ENCODE assay signal across 17 cellular contexts in genomic region chr6:12582421-12583110, GRCh38.
DNase-seq lines count a peak whose midpoint lies in the region; ATAC-seq, FAIRE-seq and TF ChIP-seq lines count a peak whose summit lies in the region.
"Had no signal": no experiment of that assay in that cellular context is flagged by ENCODE, and none has a peak within 500 bp of the region (broad histone marks: within the 10 kb centered on the region; RNA-seq: fewer than 3 reads in every experiment).

No MANE protein-coding gene starts in this region.

- dilution Hi-C loops in endothelial cell of umbilical vein (cut with MboI; ENCODE audit: extremely low pct_ligation_motif_present, low sequenced_read_pairs), result loop anchor here (25.0 kb wide), 1 partner anchor 95 kb away; no protein-coding TSS in a partner anchor

- no peaks in the 10 kb centered on the region for H3K36me3 Mint-ChIP-seq in GM23338 (ENCODE audit: low read depth)
- no peaks in the 10 kb centered on the region for H3K36me3 Mint-ChIP-seq in type B pancreatic cell
- no peaks in the 10 kb centered on the region for H3K36me3 Mint-ChIP-seq in CD8-positive, alpha-beta memory T cell
- no peaks in the 10 kb centered on the region for H3K36me3 Mint-ChIP-seq in Caco-2 (ENCODE audit: insufficient read depth, unreplicated experiment)

- H3K4me3 Mint-ChIP-seq in GM23338, result no peak overlapping the region
- H3K4me3 Mint-ChIP-seq in type B pancreatic cell, result no peak overlapping the region
- no peak overlapping the region for H3K4me3 Mint-ChIP-seq in CD8-positive, alpha-beta memory T cell
- no peak overlapping the region for H3K4me3 Mint-ChIP-seq in Caco-2 (ENCODE audit: unreplicated experiment)
- H3K4me3 Mint-ChIP-seq: HFFc6 had no signal

- no peaks in the 10 kb centered on the region for H3K9me1 ChIP-seq in endothelial cell of umbilical vein (replicated peaks; ENCODE audit: control insufficient read depth, extremely low read depth, insufficient read depth, low read length)

- BruUV-seq in endothelial cell of umbilical vein (replicated peaks; lab: Mats Ljungman, UMichigan) (no TSS peak), Caco-2 (replicated peaks; lab: Mats Ljungman, UMichigan) (no TSS peak)

- H3K4me2 ChIP-seq in GM23338 (no peak overlapping the region), OCI-LY1 (ENCODE audit: low read length) (peak overlapping the region; percentile 44), endothelial cell of umbilical vein (ENCODE audit: insufficient read depth, low read length) (no peak overlapping the region)
- H3K4me2 ChIP-seq: KMS-11 had no signal

- no peak overlapping the region for H3K27ac ChIP-seq in GM23338 (ENCODE audit: low read depth)
- peak overlapping the region; percentile 1 for H3K27ac ChIP-seq in OCI-LY1 (ENCODE audit: low read depth, low read length, poor library complexity, severe bottlenecking)
- peak overlapping the region; percentile 66 for H3K27ac ChIP-seq in endothelial cell of umbilical vein (ENCODE audit: insufficient read depth, low read depth, low read length)
- no peak overlapping the region for H3K27ac ChIP-seq in CD8-positive, alpha-beta memory T cell (ENCODE audit: low read depth, low read length)
- H3K27ac ChIP-seq: KMS-11 had no signal

- no peaks in the 10 kb centered on the region for H3K4me1 ChIP-seq in GM23338 (ENCODE audit: insufficient read depth)
- peaks cover 14% of the 10 kb centered on the region for H3K4me1 ChIP-seq in OCI-LY1 (ENCODE audit: insufficient read depth, low read length, severe bottlenecking)
- peaks cover 52% of the 10 kb centered on the region for H3K4me1 ChIP-seq in endothelial cell of umbilical vein (ENCODE audit: control insufficient read depth, extremely low read depth, insufficient read depth, low read length)
- H3K4me1 ChIP-seq in CD8-positive, alpha-beta memory T cell (ENCODE audit: insufficient read depth, low read length), result no peaks in the 10 kb centered on the region
- H3K4me1 ChIP-seq in Caco-2, result peaks cover 21% of the 10 kb centered on the region

- CTCF ChIA-PET in endothelial cell of umbilical vein (lab: Charles Lee), result interaction anchor here (1.2 to 2.1 kb wide), 3 partner anchors 10 to 21 kb away, joined by 3 to 14 read pairs (median 7); no protein-coding TSS in a partner anchor
- CTCF ChIA-PET in CD8-positive, alpha-beta memory T cell (lab: Charles Lee), result no interaction called here
- CTCF ChIA-PET in Caco-2 (lab: Charles Lee), result no interaction called here

- no peaks in the 10 kb centered on the region for H3K36me3 ChIP-seq in GM23338 (ENCODE audit: insufficient read depth)
- H3K36me3 ChIP-seq in OCI-LY1 (ENCODE audit: insufficient read depth, low read length), result no peaks in the 10 kb centered on the region
- no peaks in the 10 kb centered on the region for H3K36me3 ChIP-seq in endothelial cell of umbilical vein (ENCODE audit: control insufficient read depth in 2 of 2, extremely low read depth in 1 of 2, insufficient read depth in 2 of 2, low read length in 2 of 2)
- no peaks in the 10 kb centered on the region for H3K36me3 ChIP-seq in CD8-positive, alpha-beta memory T cell (ENCODE audit: insufficient read depth, low read length)
- H3K36me3 ChIP-seq in Caco-2 (ENCODE audit: control insufficient read depth, insufficient read depth, low read length), result no peaks in the 10 kb centered on the region

- H3K27ac Mint-ChIP-seq in GM23338, result no peak overlapping the region
- H3K27ac Mint-ChIP-seq in type B pancreatic cell, result no peak overlapping the region
- no peak overlapping the region for H3K27ac Mint-ChIP-seq in CD8-positive, alpha-beta memory T cell
- no peak overlapping the region for H3K27ac Mint-ChIP-seq in Caco-2 (ENCODE audit: unreplicated experiment)
- H3K27ac Mint-ChIP-seq: HFFc6 had no signal

- H3K4me1 Mint-ChIP-seq in GM23338 (peaks cover 8% of the 10 kb centered on the region; the same call in 2 of the 3 replicates), type B pancreatic cell (ENCODE audit: unreplicated experiment) (peaks cover 27% of the 10 kb centered on the region), Caco-2 (ENCODE audit: low read depth, unreplicated experiment) (peaks cover 13% of the 10 kb centered on the region)
- no peaks in the 10 kb centered on the region for H3K4me1 Mint-ChIP-seq in CD8-positive, alpha-beta memory T cell

- TF ChIP-seq POLR2A in endothelial cell of umbilical vein (IDR thresholded peaks at IDR 0.05; ENCODE audit: low read depth, low read length), result no peak

- H4K20me1 ChIP-seq in GM23338 (replicated peaks; ENCODE audit: insufficient read depth), result no peaks in the 10 kb centered on the region
- no peaks in the 10 kb centered on the region for H4K20me1 ChIP-seq in OCI-LY1 (ENCODE audit: insufficient read depth, low read length)
- H4K20me1 ChIP-seq in endothelial cell of umbilical vein (replicated peaks; ENCODE audit: control insufficient read depth, extremely low read depth, insufficient read depth, low read length), result no peaks in the 10 kb centered on the region

- no peaks in the 10 kb centered on the region for H3K9me3 ChIP-seq in OCI-LY1 (ENCODE audit: low read length)
- no peaks in the 10 kb centered on the region for H3K9me3 ChIP-seq in endothelial cell of umbilical vein (replicated peaks; ENCODE audit: control insufficient read depth, insufficient read depth, low read length)
- H3K9me3 ChIP-seq in CD8-positive, alpha-beta memory T cell (ENCODE audit: low read length), result no peaks in the 10 kb centered on the region
- no peaks in the 10 kb centered on the region for H3K9me3 ChIP-seq in Caco-2

- H3K9ac ChIP-seq in OCI-LY1 (ENCODE audit: low read length) (no peak overlapping the region), endothelial cell of umbilical vein (replicated peaks; ENCODE audit: extremely low read depth, insufficient read depth, low read length) (no peak overlapping the region)
- H3K9ac ChIP-seq: KMS-11 had no signal

- FAIRE-seq in endothelial cell of umbilical vein (lab: Jason Lieb, UNC), result no peak
- FAIRE-seq: HepG2, RCC 7860 had no signal

- no peaks in the 10 kb centered on the region for H3K9me3 Mint-ChIP-seq in GM23338
- H3K9me3 Mint-ChIP-seq in type B pancreatic cell, result peaks cover 5% of the 10 kb centered on the region
- H3K9me3 Mint-ChIP-seq in CD8-positive, alpha-beta memory T cell, result peaks cover 0 to 3% (median 0%) of the 10 kb centered on the region in 5 donors
- no peaks in the 10 kb centered on the region for H3K9me3 Mint-ChIP-seq in Caco-2 (ENCODE audit: unreplicated experiment)
- H3K9me3 Mint-ChIP-seq: HFFc6 had no signal

- intact Hi-C loops in endothelial cell of umbilical vein (cut with micrococcal nuclease), result loop anchor here (10.0 kb wide), 1 partner anchor 1368 kb away; no protein-coding TSS in a partner anchor
- intact Hi-C loops in Caco-2 (cut with micrococcal nuclease; ENCODE audit: unreplicated experiment), result no loop called here

- H3K79me2 ChIP-seq in GM23338 (replicated peaks; ENCODE audit: insufficient read depth), result no peaks in the 10 kb centered on the region
- H3K79me2 ChIP-seq in OCI-LY1 (ENCODE audit: insufficient read depth, low read length), result no peaks in the 10 kb centered on the region
- H3K79me2 ChIP-seq in endothelial cell of umbilical vein (ENCODE audit: control insufficient read depth, insufficient read depth, low read length), result no peaks in the 10 kb centered on the region

- H3K27me3 Mint-ChIP-seq in GM23338 (ENCODE audit: insufficient read depth, low read depth, poor library complexity), result no peaks in the 10 kb centered on the region
- H3K27me3 Mint-ChIP-seq in type B pancreatic cell, result no peaks in the 10 kb centered on the region
- peaks cover 1 to 4% of the 10 kb centered on the region in 2 donors for H3K27me3 Mint-ChIP-seq in CD8-positive, alpha-beta memory T cell
- no peaks in the 10 kb centered on the region for H3K27me3 Mint-ChIP-seq in Caco-2 (ENCODE audit: insufficient read depth, unreplicated experiment)

- H3K9me2 ChIP-seq in GM23338 (ENCODE audit: insufficient read depth) (no peaks in the 10 kb centered on the region), OCI-LY1 (ENCODE audit: low read depth, low read length) (no peaks in the 10 kb centered on the region)

- no peak for DNase-seq in GM23338 (ENCODE audit: low spot score)
- peak; percentile 18 for DNase-seq in endothelial cell of umbilical vein (ENCODE audit: low read depth, low spot score)
- no peak for DNase-seq in type B pancreatic cell (ENCODE audit: extremely low spot score, unreplicated experiment)
- DNase-seq in CD8-positive, alpha-beta memory T cell, result no peak
- DNase-seq in Caco-2, result no peak
- DNase-seq: HFFc6, NCI-H1092, NCI-H146, NCI-H2081 treated with DMSO at 0.1 percent for 48 hours, NCI-H226, NCI-H524 treated with DMSO at 0.1 percent for 48 hours, Right ventricle myocardium superior had no signal

- no peaks in the 10 kb centered on the region for H3K27me3 ChIP-seq in GM23338 (ENCODE audit: insufficient read depth)
- no peaks in the 10 kb centered on the region for H3K27me3 ChIP-seq in OCI-LY1 (ENCODE audit: insufficient read depth, low read length)
- H3K27me3 ChIP-seq in endothelial cell of umbilical vein (ENCODE audit: control insufficient read depth in 2 of 2, insufficient read depth in 2 of 2, low read length in 2 of 2), result no peaks in the 10 kb centered on the region
- H3K27me3 ChIP-seq in CD8-positive, alpha-beta memory T cell (ENCODE audit: insufficient read depth, low read length, poor library complexity, severe bottlenecking), result no peaks in the 10 kb centered on the region
- H3K27me3 ChIP-seq in Caco-2 (replicated peaks; ENCODE audit: control insufficient read depth, insufficient read depth, low read length), result no peaks in the 10 kb centered on the region

- H2AFZ ChIP-seq in GM23338, result no peak overlapping the region
- peak overlapping the region; percentile 94 for H2AFZ ChIP-seq in OCI-LY1 (ENCODE audit: low read length)
- H2AFZ ChIP-seq in endothelial cell of umbilical vein (ENCODE audit: low read depth, low read length), result peak overlapping the region; percentile 38

- no peaks in the 10 kb centered on the region for H3F3A ChIP-seq in GM23338 (replicated peaks; ENCODE audit: low read depth)
- no peaks in the 10 kb centered on the region; the same call in 1 of the 2 replicates for H3F3A ChIP-seq in OCI-LY1 (ENCODE audit: insufficient read depth, low read length)

- H3K4me3 ChIP-seq in GM23338 (no peak overlapping the region), OCI-LY1 (ENCODE audit: low read depth, low read length, poor library complexity, severe bottlenecking) (no peak overlapping the region), endothelial cell of umbilical vein (replicated peaks in 1 of 3; ENCODE audit: insufficient read depth in 1 of 3, low read depth in 1 of 3, low read length in 3 of 3) (no peak overlapping the region), Caco-2 (ENCODE audit: low read depth, low read length) (no peak overlapping the region)
- H3K4me3 ChIP-seq in CD8-positive, alpha-beta memory T cell (ENCODE audit: low read length), result no peak overlapping the region

- ATAC-seq in GM23338 (0 out of 3 replicates have a peak, but pooled peaks have one; percentile 28), GM19467 (IDR thresholded peaks at IDR 0.05; ENCODE audit: unreplicated experiment) (no peak)
- ATAC-seq: HepG2 had no signal

- TF ChIP-seq CTCF in GM23338 (conservative IDR thresholded peaks at IDR 0.05; ENCODE audit: low read depth in 2 of 2) (no peak), OCI-LY1 (IDR thresholded peaks at IDR 0.05; ENCODE audit: low read length) (0 out of 2 replicates have a peak, but pooled peaks have one; percentile 8), endothelial cell of umbilical vein (IDR thresholded peaks at IDR 0.05; ENCODE audit: extremely low read depth in 1 of 2, insufficient read depth in 1 of 2, low read depth in 1 of 2, low read length in 2 of 2) (no peak), type B pancreatic cell (conservative IDR thresholded peaks at IDR 0.05) (peak; percentile 37), Caco-2 (IDR thresholded peaks at IDR 0.05; ENCODE audit: insufficient read depth in 1 of 2, low read depth in 1 of 2, low read length in 1 of 2, severe bottlenecking in 1 of 2, unreplicated experiment in 1 of 2) (no peak)

- POLR2A ChIA-PET in endothelial cell of umbilical vein (lab: Charles Lee), result interaction anchor here (1.3 kb wide), 1 partner anchor 37 kb away, joined by 4 read pairs; no protein-coding TSS in a partner anchor
- POLR2A ChIA-PET in CD8-positive, alpha-beta memory T cell (lab: Charles Lee), result no interaction called here
- POLR2A ChIA-PET in Caco-2 (lab: Charles Lee), result no interaction called here

Comparison
In these comparisons a context has a peak if more than half of its experiments do, and no peak if none do; other contexts are left out.
1. H3K27ac ChIP-seq: peak in OCI-LY1 (single experiment) and endothelial cell of umbilical vein (single experiment); none in GM23338 (single experiment) and CD8-positive, alpha-beta memory T cell (single experiment).
2. CTCF ChIP-seq: peak in OCI-LY1 (single experiment) and type B pancreatic cell (single experiment); none in GM23338 (0 of 2), endothelial cell of umbilical vein (0 of 2) and Caco-2 (0 of 2).